Comparison of ENCODE assay signal across 1 cellular context in genomic region chr4:185002784-185003183, GRCh38.
A peak's percentile ranks its signal among the peaks of the same experiment; 100 is the strongest.
TF ChIP-seq lines count a peak whose summit lies in the region.

No MANE protein-coding gene starts in this region.

TF ChIP-seq in HepG2, 621 proteins besides CTCF, POLR2A, EP300 and RAD21 (continued from another document):
- TF ChIP-seq ETV5 (CRISPR knock-in tag; IDR thresholded peaks at IDR 0.05; ENCODE audit: borderline replicate concordance) (peak; percentile 91), ZNF136 (CRISPR knock-in tag; IDR thresholded peaks at IDR 0.05; ENCODE audit: low read depth) (no peak), ZSCAN9 (CRISPR knock-in tag; IDR thresholded peaks at IDR 0.05; ENCODE audit: borderline replicate concordance) (0 out of 2 replicates have a peak, but pooled peaks have one; percentile 27), TBX3 (IDR thresholded peaks at IDR 0.05; ENCODE audit: borderline replicate concordance) (no peak), FOXA1 (IDR thresholded peaks at IDR 0.05) (no peak), FOXA1 (CRISPR knock-in tag; IDR thresholded peaks at IDR 0.05) (peak; percentile 28; the same call in 1 of the 2 replicates), FOXM1 (CRISPR knock-in tag; IDR thresholded peaks at IDR 0.05) (no peak), CCAR2 (optimal IDR thresholded peaks at IDR 0.05; ENCODE audit: low read depth, low read length) (no peak), RFXAP (CRISPR knock-in tag; IDR thresholded peaks at IDR 0.05; ENCODE audit: borderline replicate concordance) (no peak), PHF21A (CRISPR knock-in tag; IDR thresholded peaks at IDR 0.05) (peak; percentile 44; the same call in 1 of the 2 replicates), KLF6 (CRISPR knock-in tag; IDR thresholded peaks at IDR 0.05) (no peak), TFE3 (CRISPR knock-in tag; IDR thresholded peaks at IDR 0.05) (0 out of 2 replicates have a peak, but pooled peaks have one; percentile 40), HOXA7 (CRISPR knock-in tag; IDR thresholded peaks at IDR 0.05) (no peak), FOXK2 (IDR thresholded peaks at IDR 0.05) (no peak), GTF2F1 (IDR thresholded peaks at IDR 0.05; ENCODE audit: low read length) (no peak), HDAC2 (CRISPR knock-in tag; IDR thresholded peaks at IDR 0.05) (peak; percentile 28; the same call in 1 of the 2 replicates), RNF2 (conservative IDR thresholded peaks at IDR 0.05; ENCODE audit: low read depth) (no peak), NFRKB (IDR thresholded peaks at IDR 0.05) (no peak), ZNF720 (CRISPR knock-in tag; IDR thresholded peaks at IDR 0.05) (no peak), ZFP62 (CRISPR knock-in tag; IDR thresholded peaks at IDR 0.05) (no peak), KLF11 (CRISPR knock-in tag; IDR thresholded peaks at IDR 0.05) (no peak), NFKBIZ (CRISPR knock-in tag; IDR thresholded peaks at IDR 0.05) (no peak), IRF1 (CRISPR knock-in tag; IDR thresholded peaks at IDR 0.05; ENCODE audit: low read depth) (no peak), THYN1 (CRISPR knock-in tag; IDR thresholded peaks at IDR 0.05; ENCODE audit: borderline replicate concordance, low read depth) (no peak), HMG20A (CRISPR knock-in tag; IDR thresholded peaks at IDR 0.05; ENCODE audit: borderline replicate concordance) (no peak)
- TF ChIP-seq, protein P1, sequence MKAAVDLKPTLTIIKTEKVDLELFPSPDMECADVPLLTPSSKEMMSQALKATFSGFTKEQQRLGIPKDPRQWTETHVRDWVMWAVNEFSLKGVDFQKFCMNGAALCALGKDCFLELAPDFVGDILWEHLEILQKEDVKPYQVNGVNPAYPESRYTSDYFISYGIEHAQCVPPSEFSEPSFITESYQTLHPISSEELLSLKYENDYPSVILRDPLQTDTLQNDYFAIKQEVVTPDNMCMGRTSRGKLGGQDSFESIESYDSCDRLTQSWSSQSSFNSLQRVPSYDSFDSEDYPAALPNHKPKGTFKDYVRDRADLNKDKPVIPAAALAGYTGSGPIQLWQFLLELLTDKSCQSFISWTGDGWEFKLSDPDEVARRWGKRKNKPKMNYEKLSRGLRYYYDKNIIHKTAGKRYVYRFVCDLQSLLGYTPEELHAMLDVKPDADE (CRISPR knock-in tag; IDR thresholded peaks at IDR 0.05) = no peak
- TF ChIP-seq, protein P2, sequence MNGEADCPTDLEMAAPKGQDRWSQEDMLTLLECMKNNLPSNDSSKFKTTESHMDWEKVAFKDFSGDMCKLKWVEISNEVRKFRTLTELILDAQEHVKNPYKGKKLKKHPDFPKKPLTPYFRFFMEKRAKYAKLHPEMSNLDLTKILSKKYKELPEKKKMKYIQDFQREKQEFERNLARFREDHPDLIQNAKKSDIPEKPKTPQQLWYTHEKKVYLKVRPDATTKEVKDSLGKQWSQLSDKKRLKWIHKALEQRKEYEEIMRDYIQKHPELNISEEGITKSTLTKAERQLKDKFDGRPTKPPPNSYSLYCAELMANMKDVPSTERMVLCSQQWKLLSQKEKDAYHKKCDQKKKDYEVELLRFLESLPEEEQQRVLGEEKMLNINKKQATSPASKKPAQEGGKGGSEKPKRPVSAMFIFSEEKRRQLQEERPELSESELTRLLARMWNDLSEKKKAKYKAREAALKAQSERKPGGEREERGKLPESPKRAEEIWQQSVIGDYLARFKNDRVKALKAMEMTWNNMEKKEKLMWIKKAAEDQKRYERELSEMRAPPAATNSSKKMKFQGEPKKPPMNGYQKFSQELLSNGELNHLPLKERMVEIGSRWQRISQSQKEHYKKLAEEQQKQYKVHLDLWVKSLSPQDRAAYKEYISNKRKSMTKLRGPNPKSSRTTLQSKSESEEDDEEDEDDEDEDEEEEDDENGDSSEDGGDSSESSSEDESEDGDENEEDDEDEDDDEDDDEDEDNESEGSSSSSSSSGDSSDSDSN (CRISPR knock-in tag; IDR thresholded peaks at IDR 0.05) = no peak
- TF ChIP-seq, protein P3, sequence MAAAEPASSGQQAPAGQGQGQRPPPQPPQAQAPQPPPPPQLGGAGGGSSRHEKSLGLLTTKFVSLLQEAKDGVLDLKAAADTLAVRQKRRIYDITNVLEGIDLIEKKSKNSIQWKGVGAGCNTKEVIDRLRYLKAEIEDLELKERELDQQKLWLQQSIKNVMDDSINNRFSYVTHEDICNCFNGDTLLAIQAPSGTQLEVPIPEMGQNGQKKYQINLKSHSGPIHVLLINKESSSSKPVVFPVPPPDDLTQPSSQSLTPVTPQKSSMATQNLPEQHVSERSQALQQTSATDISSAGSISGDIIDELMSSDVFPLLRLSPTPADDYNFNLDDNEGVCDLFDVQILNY (CRISPR knock-in tag; conservative IDR thresholded peaks at IDR 0.05) = no peak
- TF ChIP-seq, protein P4, sequence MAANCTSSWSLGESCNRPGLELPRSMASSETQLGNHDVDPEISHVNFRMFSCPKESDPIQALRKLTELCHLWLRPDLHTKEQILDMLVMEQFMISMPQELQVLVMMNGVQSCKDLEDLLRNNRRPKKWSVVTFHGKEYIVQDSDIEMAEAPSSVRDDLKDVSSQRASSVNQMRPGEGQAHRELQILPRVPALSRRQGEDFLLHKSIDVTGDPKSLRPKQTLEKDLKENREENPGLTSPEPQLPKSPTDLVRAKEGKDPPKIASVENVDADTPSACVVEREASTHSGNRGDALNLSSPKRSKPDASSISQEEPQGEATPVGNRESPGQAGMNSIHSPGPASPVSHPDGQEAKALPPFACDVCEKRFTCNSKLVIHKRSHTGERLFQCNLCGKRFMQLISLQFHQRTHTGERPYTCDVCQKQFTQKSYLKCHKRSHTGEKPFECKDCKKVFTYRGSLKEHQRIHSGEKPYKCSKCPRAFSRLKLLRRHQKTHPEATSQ (CRISPR knock-in tag; IDR thresholded peaks at IDR 0.05; ENCODE audit: borderline replicate concordance) = no peak
